In genomic region chr3:175605851-175606250, GRCh38 we compare ENCODE assay signal across 17 cellular contexts.
"Had no signal": no experiment of that assay in that cellular context is flagged by ENCODE, and none has a peak within 500 bp of the region (broad histone marks: within the 10 kb centered on the region; RNA-seq: fewer than 3 reads in every experiment).

No MANE protein-coding gene starts in this region.

- ATAC-seq: activated CD8-positive, alpha-beta T cell treated with anti-CD3 and anti-CD28 coated beads, Interleukin-2, amount 10 ng/mL, durations not matched to agents 7 days and 5 days; body of pancreas; gastrocnemius medialis; left lung; natural killer cell treated with Interleukin-12 subunit alpha and Interleukin-12 subunit beta and Interleukin-15 and Interleukin-18, amount 100 ng/mL, for 72 hours; stimulated activated memory B cell treated with anti-CD40 and anti-IgM and Interleukin-4, amounts not matched to agents 10 μg/mL and 1 μg/mL and 100 μg/mL, for 72 hours had no signal

- H3K27me3 Mint-ChIP-seq: activated B cell treated with CpG ODN at 0.5 μM for 24 hours; activated CD4-positive, alpha-beta T cell treated with anti-CD3 and anti-CD28 coated beads, Interleukin-2, amount 10 ng/mL, durations not matched to agents 24 days and 14 days; activated naive CD4-positive, alpha-beta T cell treated with anti-CD3 and anti-CD28 coated beads, Interleukin-2, amount 50 U/mL, for 24 hours; natural killer cell treated with Interleukin-12 subunit alpha and Interleukin-12 subunit beta and Interleukin-15 and Interleukin-18, amount 100 ng/mL, for 72 hours; stimulated activated memory B cell treated with anti-CD40 and anti-IgM and Interleukin-4, amounts not matched to agents 10 μg/mL and 1 μg/mL and 100 μg/mL, for 72 hours had no signal

- H3K27ac ChIP-seq: body of pancreas, colonic mucosa, gastrocnemius medialis, left lung, transverse colon had no signal

- H3K4me3 ChIP-seq: body of pancreas, colonic mucosa, gastrocnemius medialis, left lung, transverse colon had no signal

- H3K36me3 Mint-ChIP-seq: activated naive CD4-positive, alpha-beta T cell treated with anti-CD3 and anti-CD28 coated beads, Interleukin-2, amount 50 U/mL, for 24 hours; natural killer cell treated with Interleukin-12 subunit alpha and Interleukin-12 subunit beta and Interleukin-15 and Interleukin-18, amount 100 ng/mL, for 72 hours; stimulated activated memory B cell treated with anti-CD40 and anti-IgM and Interleukin-4, amounts not matched to agents 10 μg/mL and 1 μg/mL and 100 μg/mL, for 72 hours had no signal

- H3K36me3 ChIP-seq: colonic mucosa, gastrocnemius medialis, left lung, transverse colon had no signal

- H3K4me1 ChIP-seq: body of pancreas, colonic mucosa, gastrocnemius medialis, left lung, transverse colon had no signal

- H3K27ac Mint-ChIP-seq: activated B cell treated with CpG ODN at 0.5 μM for 24 hours; activated CD4-positive, alpha-beta T cell treated with anti-CD3 and anti-CD28 coated beads, Interleukin-2, amount 10 ng/mL, durations not matched to agents 24 days and 14 days; activated CD8-positive, alpha-beta T cell treated with anti-CD3 and anti-CD28 coated beads, Interleukin-2, amount 10 ng/mL, durations not matched to agents 7 days and 5 days; activated naive CD4-positive, alpha-beta T cell treated with anti-CD3 and anti-CD28 coated beads, Interleukin-2, amount 50 U/mL, for 24 hours; natural killer cell treated with Interleukin-12 subunit alpha and Interleukin-12 subunit beta and Interleukin-15 and Interleukin-18, amount 100 ng/mL, for 72 hours; stimulated activated memory B cell treated with anti-CD40 and anti-IgM and Interleukin-4, amounts not matched to agents 10 μg/mL and 1 μg/mL and 100 μg/mL, for 72 hours had no signal

- H3K9me3 ChIP-seq: body of pancreas, colonic mucosa, gastrocnemius medialis, left lung, transverse colon had no signal

- H3K4me3 Mint-ChIP-seq: activated B cell treated with CpG ODN at 0.5 μM for 24 hours; activated CD4-positive, alpha-beta T cell treated with anti-CD3 and anti-CD28 coated beads, Interleukin-2, amount 10 ng/mL, durations not matched to agents 24 days and 14 days; activated CD8-positive, alpha-beta T cell treated with anti-CD3 and anti-CD28 coated beads, Interleukin-2, amount 10 ng/mL, durations not matched to agents 7 days and 5 days; activated naive CD4-positive, alpha-beta T cell treated with anti-CD3 and anti-CD28 coated beads, Interleukin-2, amount 50 U/mL, for 24 hours; natural killer cell treated with Interleukin-12 subunit alpha and Interleukin-12 subunit beta and Interleukin-15 and Interleukin-18, amount 100 ng/mL, for 72 hours; stimulated activated memory B cell treated with anti-CD40 and anti-IgM and Interleukin-4, amounts not matched to agents 10 μg/mL and 1 μg/mL and 100 μg/mL, for 72 hours had no signal

- H3K9me3 Mint-ChIP-seq: activated naive CD4-positive, alpha-beta T cell treated with anti-CD3 and anti-CD28 coated beads, Interleukin-2, amount 50 U/mL, for 24 hours; stimulated activated memory B cell treated with anti-CD40 and anti-IgM and Interleukin-4, amounts not matched to agents 10 μg/mL and 1 μg/mL and 100 μg/mL, for 72 hours had no signal

- H3K4me1 Mint-ChIP-seq: activated B cell treated with CpG ODN at 0.5 μM for 24 hours; activated CD4-positive, alpha-beta T cell treated with anti-CD3 and anti-CD28 coated beads, Interleukin-2, amount 10 ng/mL, durations not matched to agents 24 days and 14 days; activated naive CD4-positive, alpha-beta T cell treated with anti-CD3 and anti-CD28 coated beads, Interleukin-2, amount 50 U/mL, for 24 hours; stimulated activated memory B cell treated with anti-CD40 and anti-IgM and Interleukin-4, amounts not matched to agents 10 μg/mL and 1 μg/mL and 100 μg/mL, for 72 hours had no signal

- H3K27me3 ChIP-seq: body of pancreas, colonic mucosa, gastrocnemius medialis, left lung, transverse colon had no signal

- DNase-seq: activated B cell treated with CpG ODN at 0.5 μM for 24 hours; activated CD4-positive, alpha-beta T cell treated with anti-CD3 and anti-CD28 coated beads, Interleukin-2, amount 10 ng/mL, durations not matched to agents 24 days and 14 days; activated CD8-positive, alpha-beta memory T cell treated with anti-CD3 and anti-CD28 coated beads, Interleukin-2, amount 50 U/mL, for 4 hours; activated CD8-positive, alpha-beta T cell treated with anti-CD3 and anti-CD28 coated beads, Interleukin-2, amount 10 ng/mL, durations not matched to agents 7 days and 5 days; activated effector memory CD4-positive, alpha-beta T cell treated with anti-CD3 and anti-CD28 coated beads, Interleukin-2, amount 50 U/mL, for 16 hours; activated T-cell treated with anti-CD3 and anti-CD28 coated beads, Interleukin-2, amount 50 U/mL, for 48 hours; body of pancreas; caudate nucleus; colonic mucosa; gastrocnemius medialis; left lung; stimulated activated CD4-positive, alpha-beta T cell treated with anti-CD3 and anti-CD28 coated beads, Interleukin-12 subunit alpha, Interleukin-12 subunit beta, amount 100 ng/mL, for 4 hours; T-helper 2 cell; transverse colon had no signal
